Comparison of ENCODE assay signal across 29 cellular contexts in the genomic region with DNA sequence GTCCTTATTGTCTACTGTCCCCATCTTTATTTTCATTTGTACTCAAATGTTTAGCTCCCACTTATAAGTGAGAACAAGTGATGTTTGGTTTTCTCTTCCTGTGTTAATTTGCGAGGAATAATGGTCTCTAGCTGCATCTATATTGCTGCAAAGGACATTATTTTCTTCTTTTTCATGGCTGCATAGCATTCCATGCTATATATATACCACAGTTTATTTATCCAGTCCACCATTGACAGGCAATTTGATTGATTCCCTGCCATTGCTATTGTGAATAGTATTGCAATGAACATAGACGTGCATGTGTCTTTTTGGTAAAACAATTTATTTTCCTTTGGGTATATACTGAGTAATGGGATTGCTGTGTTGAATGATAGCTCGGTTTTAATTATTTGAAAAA.
"Had no signal": no experiment of that assay in that cellular context is flagged by ENCODE, and none has a peak within 500 bp of the region (broad histone marks: within the 10 kb centered on the region; RNA-seq: fewer than 3 reads in every experiment).

No MANE protein-coding gene starts in this region.

- H3K4me1 ChIP-seq: colonic mucosa, esophagus muscularis mucosa, esophagus squamous epithelium, foreskin keratinocyte, gastrocnemius medialis, gastroesophageal sphincter, heart left ventricle, heart right ventricle had no signal

- H2AFZ ChIP-seq: hepatocyte had no signal

- DNase-seq: colonic mucosa; cortex of kidney; dermis blood vessel endothelial cell; dorsolateral prefrontal cortex; effector CD4-positive, alpha-beta T cell; effector CD8-positive, alpha-beta T cell; effector memory CD4-positive, alpha-beta T cell; effector memory CD8-positive, alpha-beta T cell; endodermal cell; erythroblast; esophagus squamous epithelium; foreskin fibroblast; foreskin keratinocyte; foreskin melanocyte; gastrocnemius medialis; glutamatergic neuron; head of caudate nucleus; heart left ventricle; heart right ventricle had no signal

- H3K4me2 ChIP-seq: hepatocyte had no signal

- H3K36me3 ChIP-seq: colonic mucosa, esophagus muscularis mucosa, esophagus squamous epithelium, gastrocnemius medialis, gastroesophageal sphincter, heart left ventricle, heart right ventricle had no signal

- FAIRE-seq: colon, endometrium, endothelial cell of umbilical vein, frontal cortex had no signal

- H3K4me3 ChIP-seq: colonic mucosa, coronary artery, dorsolateral prefrontal cortex, esophagus muscularis mucosa, esophagus squamous epithelium, gastrocnemius medialis, gastroesophageal sphincter, heart left ventricle, heart right ventricle, hepatocyte had no signal

- H3K79me2 ChIP-seq: hepatocyte had no signal

- H3K27me3 ChIP-seq: colonic mucosa, dorsolateral prefrontal cortex, esophagus muscularis mucosa, esophagus squamous epithelium, foreskin keratinocyte, gastrocnemius medialis, gastroesophageal sphincter, heart left ventricle, heart right ventricle, hepatocyte had no signal

- H3K9me3 ChIP-seq: colonic mucosa had no signal

- H3K27ac ChIP-seq: colonic mucosa, coronary artery, dorsolateral prefrontal cortex, epithelial cell of prostate, esophagus muscularis mucosa, esophagus squamous epithelium, foreskin keratinocyte, gastrocnemius medialis, gastroesophageal sphincter, heart left ventricle, heart right ventricle, hepatocyte had no signal

- ATAC-seq: effector memory CD8-positive, alpha-beta T cell; esophagus mucosa; foreskin keratinocyte; gastrocnemius medialis; gastroesophageal sphincter; heart left ventricle; heart right ventricle had no signal
